29 cellular contexts compared by ENCODE assay signal in genomic region chr1:151265446-151266236, GRCh38. TPM values are rescaled to one million over a fixed set of nuclear protein-coding genes. Genes with fewer than 3 reads are reported as not detected.
DNase-seq lines count a peak whose midpoint lies in the region; ATAC-seq, FAIRE-seq and TF ChIP-seq lines count a peak whose summit lies in the region.
"Had no signal": no experiment of that assay in that cellular context is flagged by ENCODE, and none has a peak within 500 bp of the region (broad histone marks: within the 10 kb centered on the region; RNA-seq: fewer than 3 reads in every experiment).

No MANE protein-coding gene starts in this region.

- no peaks in the 10 kb centered on the region for H3K4me1 Mint-ChIP-seq in activated naive CD8-positive, alpha-beta T cell (ENCODE audit: low read depth)
- H3K4me1 Mint-ChIP-seq in activated naive CD8-positive, alpha-beta T cell treated with anti-CD3 and anti-CD28 coated beads for 36 hours = no peaks in the 10 kb centered on the region
- no peaks in the 10 kb centered on the region for H3K4me1 Mint-ChIP-seq in activated T-helper 17 cell treated with anti-CD3 and anti-CD28 coated beads, Interleukin-2, amount 50 U/mL, for 72 hours
- no peaks in the 10 kb centered on the region for H3K4me1 Mint-ChIP-seq in type B pancreatic cell (ENCODE audit: unreplicated experiment)
- H3K4me1 Mint-ChIP-seq: activated CD4-positive, alpha-beta T cell treated with anti-CD3 and anti-CD28 coated beads, Interleukin-2, amount 10 ng/mL, durations not matched to agents 7 days and 5 days; immature natural killer cell had no signal

- peaks cover 2% of the 10 kb centered on the region for H3K36me3 Mint-ChIP-seq in activated naive CD8-positive, alpha-beta T cell
- peaks cover 13% of the 10 kb centered on the region for H3K36me3 Mint-ChIP-seq in activated naive CD8-positive, alpha-beta T cell treated with anti-CD3 and anti-CD28 coated beads for 36 hours
- H3K36me3 Mint-ChIP-seq in activated T-helper 17 cell treated with anti-CD3 and anti-CD28 coated beads, Interleukin-2, amount 50 U/mL, for 72 hours (ENCODE audit: low read depth) = peaks cover 92% of the 10 kb centered on the region
- H3K36me3 Mint-ChIP-seq in type B pancreatic cell = peaks cover 33% of the 10 kb centered on the region

- peak overlapping the region; percentile 7 for H3K27ac Mint-ChIP-seq in activated naive CD8-positive, alpha-beta T cell
- no peak overlapping the region for H3K27ac Mint-ChIP-seq in activated naive CD8-positive, alpha-beta T cell treated with anti-CD3 and anti-CD28 coated beads for 36 hours
- peak overlapping the region; percentile 62 for H3K27ac Mint-ChIP-seq in activated T-helper 17 cell treated with anti-CD3 and anti-CD28 coated beads, Interleukin-2, amount 50 U/mL, for 72 hours
- H3K27ac Mint-ChIP-seq in type B pancreatic cell = peak overlapping the region; percentile 33
- H3K27ac Mint-ChIP-seq: progenitor cell of endocrine pancreas had no signal

- no peaks in the 10 kb centered on the region for H3K27me3 Mint-ChIP-seq in activated naive CD8-positive, alpha-beta T cell
- H3K27me3 Mint-ChIP-seq in activated naive CD8-positive, alpha-beta T cell treated with anti-CD3 and anti-CD28 coated beads for 36 hours = no peaks in the 10 kb centered on the region
- no peaks in the 10 kb centered on the region for H3K27me3 Mint-ChIP-seq in activated T-helper 17 cell treated with anti-CD3 and anti-CD28 coated beads, Interleukin-2, amount 50 U/mL, for 72 hours
- H3K27me3 Mint-ChIP-seq in type B pancreatic cell = no peaks in the 10 kb centered on the region
- H3K27me3 Mint-ChIP-seq: activated CD4-positive, alpha-beta T cell treated with anti-CD3 and anti-CD28 coated beads, Interleukin-2, amount 10 ng/mL, durations not matched to agents 7 days and 5 days; IgD-negative memory B cell; progenitor cell of endocrine pancreas had no signal

- no peak for DNase-seq in activated naive CD8-positive, alpha-beta T cell treated with anti-CD3 and anti-CD28 coated beads for 36 hours
- DNase-seq in mucosa of gallbladder (ENCODE audit: low spot score) (peak; percentile 58), type B pancreatic cell (ENCODE audit: extremely low spot score, unreplicated experiment) (no peak), D721Med (ENCODE audit: insufficient read length, low spot score) (no peak), SIG-M5 (lab: John Stamatoyannopoulos, UW) (no peak), NCI-H1092 (lab: John Stamatoyannopoulos, UW) (no peak)
- DNase-seq: ACHN; activated CD4-positive, alpha-beta T cell treated with anti-CD3 and anti-CD28 coated beads, Interleukin-2, amount 10 ng/mL, durations not matched to agents 7 days and 5 days; activated effector memory CD4-positive, alpha-beta T cell treated with Interleukin-2 at 50 U/mL for 16 hours; effector CD4-positive, alpha-beta T cell; foreskin melanocyte; immature natural killer cell; left lung; midbrain; NCI-H1105 treated with DMSO at 0.1 percent for 48 hours; NCI-H2029; NCI-H226; NCI-H748 treated with DMSO at 0.1 percent for 48 hours; stimulated activated CD8-positive, alpha-beta memory T cell treated with anti-CD3 and anti-CD28 coated beads, Interleukin-4, amount 100 ng/mL, for 48 hours; substantia nigra; upper lobe of right lung; WERI-Rb-1 had no signal

- FAIRE-seq in D721Med (lab: Jason Lieb, UNC) = no peak
- FAIRE-seq: GM12892, H54 had no signal

- no peak overlapping the region for H3K4me3 Mint-ChIP-seq in activated naive CD8-positive, alpha-beta T cell
- no peak overlapping the region for H3K4me3 Mint-ChIP-seq in activated naive CD8-positive, alpha-beta T cell treated with anti-CD3 and anti-CD28 coated beads for 36 hours
- H3K4me3 Mint-ChIP-seq in activated T-helper 17 cell treated with anti-CD3 and anti-CD28 coated beads, Interleukin-2, amount 50 U/mL, for 72 hours = no peak overlapping the region
- H3K4me3 Mint-ChIP-seq in type B pancreatic cell = no peak overlapping the region
- H3K4me3 Mint-ChIP-seq: activated CD4-positive, alpha-beta T cell treated with anti-CD3 and anti-CD28 coated beads, Interleukin-2, amount 10 ng/mL, durations not matched to agents 7 days and 5 days; immature natural killer cell had no signal

- H3K9me3 Mint-ChIP-seq in activated naive CD8-positive, alpha-beta T cell (ENCODE audit: low read depth) = no peaks in the 10 kb centered on the region
- H3K9me3 Mint-ChIP-seq in activated naive CD8-positive, alpha-beta T cell treated with anti-CD3 and anti-CD28 coated beads for 36 hours = no peaks in the 10 kb centered on the region
- no peaks in the 10 kb centered on the region for H3K9me3 Mint-ChIP-seq in activated T-helper 17 cell treated with anti-CD3 and anti-CD28 coated beads, Interleukin-2, amount 50 U/mL, for 72 hours
- H3K9me3 Mint-ChIP-seq in type B pancreatic cell = no peaks in the 10 kb centered on the region
- H3K9me3 Mint-ChIP-seq: activated CD4-positive, alpha-beta T cell treated with anti-CD3 and anti-CD28 coated beads, Interleukin-2, amount 10 ng/mL, durations not matched to agents 7 days and 5 days; IgD-negative memory B cell; immature natural killer cell had no signal

- TF ChIP-seq CTCF in type B pancreatic cell (conservative IDR thresholded peaks at IDR 0.05) = no peak
- no peak for TF ChIP-seq CTCF in D721Med (IDR thresholded peaks at IDR 0.05; ENCODE audit: insufficient read depth, missing control alignments)

- no peak for ATAC-seq in activated T-helper 17 cell treated with anti-CD3 and anti-CD28 coated beads, Interleukin-2, amount 50 U/mL, for 72 hours (replicated peaks)
- ATAC-seq: left lung, Right ventricle myocardium inferior, upper lobe of right lung had no signal

RNA-seq across cellular contexts. Expression of gene PSMD4, which starts 11.1 kb away (rescaled TPM):
- total RNA-seq in activated naive CD8-positive, alpha-beta T cell treated with anti-CD3 and anti-CD28 coated beads for 36 hours = 100 to 1,000 TPM; 217 to 249 TPM
- 100 to 1,000 TPM; 174 to 196 TPM for total RNA-seq in activated T-helper 17 cell treated with anti-CD3 and anti-CD28 coated beads, Interleukin-2, amount 50 U/mL, for 72 hours
- total RNA-seq in mucosa of gallbladder (125 TPM), type B pancreatic cell (ENCODE audit: low replicate concordance) (146 and 170 TPM in 2 replicates)

RNA-seq across cellular contexts. Expression of gene ZNF687, which starts 16.5 kb away (rescaled TPM):
- total RNA-seq in activated naive CD8-positive, alpha-beta T cell treated with anti-CD3 and anti-CD28 coated beads for 36 hours = 10 to 100 TPM; 27.0 to 29.9 TPM
- total RNA-seq in activated T-helper 17 cell treated with anti-CD3 and anti-CD28 coated beads, Interleukin-2, amount 50 U/mL, for 72 hours = 10 to 100 TPM; 24.9 to 29.6 TPM
- total RNA-seq in mucosa of gallbladder = 40.4 TPM
- total RNA-seq in type B pancreatic cell (ENCODE audit: low replicate concordance) = 29.6 and 31.7 TPM in 2 replicates
